Comparison of ENCODE assay signal across 26 cellular contexts in genomic region chr2:217177687-217178086, GRCh38.
"Had no signal": no experiment of that assay in that cellular context is flagged by ENCODE, and none has a peak within 500 bp of the region (broad histone marks: within the 10 kb centered on the region; RNA-seq: fewer than 3 reads in every experiment).

No MANE protein-coding gene starts in this region.

- DNase-seq: hypothalamus; immature natural killer cell; kidney; left colon; left lung; lower lobe of right lung; mammary epithelial cell; mesenchymal stem cell; naive thymus-derived CD8-positive, alpha-beta T cell; nephron progenitor cell; occipital lobe; right cardiac atrium; sigmoid colon; small intestine; spleen; stimulated activated CD4-positive, alpha-beta T cell treated with anti-CD3 and anti-CD28 coated beads, Interleukin-4, amount 100 ng/mL, for 24 hours; stimulated activated naive CD4-positive, alpha-beta T cell; tibial artery; trophoblast cell; upper lobe of right lung had no signal

- H3K79me2 ChIP-seq: parathyroid adenoma had no signal

- H3K9me3 ChIP-seq: lower lobe of right lung, neutrophil, sigmoid colon, suprapubic skin, tibial artery, upper lobe of right lung had no signal

- ATAC-seq: left colon; left lung; lower lobe of right lung; naive thymus-derived CD8-positive, alpha-beta T cell; right cardiac atrium; stimulated activated effector memory CD8-positive, alpha-beta T cell treated with anti-CD3 and anti-CD28 coated beads, Interleukin-12 subunit alpha, Interleukin-12 subunit beta, amount 100 ng/mL, for 72 hours; upper lobe of right lung had no signal

- H3K36me3 ChIP-seq: left lung, lower lobe of right lung, neural progenitor cell, neutrophil, sigmoid colon, spleen, suprapubic skin, thoracic aorta, tibial artery, upper lobe of right lung had no signal

- H3K4me1 ChIP-seq: left lung, lower lobe of right lung, neural progenitor cell, sigmoid colon, suprapubic skin, upper lobe of right lung had no signal

- H3K9ac ChIP-seq: neural progenitor cell, parathyroid adenoma had no signal

- H2AFZ ChIP-seq: neural progenitor cell, parathyroid adenoma had no signal

- H3K27ac ChIP-seq: left lung, lower lobe of right lung, neural progenitor cell, neutrophil, parathyroid adenoma, sigmoid colon, spleen, suprapubic skin, thoracic aorta, tibial artery, upper lobe of right lung had no signal

- H3K4me3 ChIP-seq: left lung, lower lobe of right lung, neural progenitor cell, sigmoid colon, spleen, suprapubic skin, thoracic aorta, tibial artery, upper lobe of right lung had no signal

- H3K27me3 ChIP-seq: left lung, neural progenitor cell, neutrophil, sigmoid colon, spleen, suprapubic skin, tibial artery, upper lobe of right lung had no signal

- H3K4me2 ChIP-seq: neural progenitor cell had no signal
